18 cellular contexts compared by ENCODE assay signal in genomic region chrX:103637604-103638338, GRCh38. TPM values are rescaled to one million over a fixed set of nuclear protein-coding genes. Genes with fewer than 3 reads are reported as not detected.
DNase-seq lines count a peak whose midpoint lies in the region; ATAC-seq and TF ChIP-seq lines count a peak whose summit lies in the region.
"Had no signal": no experiment of that assay in that cellular context is flagged by ENCODE, and none has a peak within 500 bp of the region (broad histone marks: within the 10 kb centered on the region; RNA-seq: fewer than 3 reads in every experiment).

No MANE protein-coding gene starts in this region.

- H2AFZ ChIP-seq in PC-3 (ENCODE audit: low read length) = no peak overlapping the region

- no peak overlapping the region for H3K4me3 Mint-ChIP-seq in stimulated activated naive CD8-positive, alpha-beta T cell treated with anti-CD3 and anti-CD28 coated beads, Interleukin-15, amount 100 ng/mL, for 72 hours
- H3K4me3 Mint-ChIP-seq: CD4-positive, alpha-beta T cell had no signal

- peak overlapping the region; percentile 0; the same call in 1 of the 2 replicates for H3K4me3 ChIP-seq in PC-3 (ENCODE audit: low read length)
- H3K4me3 ChIP-seq: adrenal gland, left lung, mucosa of descending colon, SK-N-MC had no signal

- H3K27ac Mint-ChIP-seq in stimulated activated naive CD8-positive, alpha-beta T cell treated with anti-CD3 and anti-CD28 coated beads, Interleukin-15, amount 100 ng/mL, for 72 hours = no peak overlapping the region
- H3K27ac Mint-ChIP-seq: CD4-positive, alpha-beta T cell had no signal

- H3K27ac ChIP-seq in PC-3 (ENCODE audit: low read length) (peak overlapping the region; percentile 91), epithelial cell of prostate (peak overlapping the region; percentile 79), RWPE1 (no peak overlapping the region)
- H3K27ac ChIP-seq: adrenal gland, left lung, SK-N-MC had no signal

- intact Hi-C loops in PC-3 (cut with micrococcal nuclease) = loop anchor here (2.0 to 5.0 kb wide), 3 partner anchors 19 to 49 kb away; partner anchors contain the start of gene MORF4L2

- H3K4me2 ChIP-seq in PC-3 (ENCODE audit: low read length) = peak overlapping the region; percentile 72

- no peaks in the 10 kb centered on the region for H3K9me3 Mint-ChIP-seq in stimulated activated naive CD8-positive, alpha-beta T cell treated with anti-CD3 and anti-CD28 coated beads, Interleukin-15, amount 100 ng/mL, for 72 hours
- H3K9me3 Mint-ChIP-seq: CD4-positive, alpha-beta T cell had no signal

- no peak for DNase-seq in stimulated activated naive CD8-positive, alpha-beta T cell treated with anti-CD3 and anti-CD28 coated beads, Interleukin-15, Interleukin-2, amounts not matched to agents 100 U/mL and 50 U/mL, for 24 hours
- DNase-seq in stimulated activated naive CD8-positive, alpha-beta T cell treated with anti-CD3 and anti-CD28 coated beads, Interleukin-15, amount 100 ng/mL, for 72 hours = no peak
- DNase-seq in PC-3 (peak; percentile 89), epithelial cell of prostate (ENCODE audit: low read depth, low spot score) (peak; percentile 26), SHP77 treated with DMSO at 0.1 percent for 48 hours (lab: John Stamatoyannopoulos, UW) (no peak), NCI-H748 (lab: John Stamatoyannopoulos, UW; ENCODE audit: unreplicated experiment) (no peak), RWPE1 (ENCODE audit: low spot score) (no peak)
- DNase-seq: activated CD4-positive, CD25-positive, alpha-beta regulatory T cell treated with anti-CD3 and anti-CD28 coated beads, Interleukin-2, amount 50 U/mL, for 72 hours; adrenal gland; CD4-positive, alpha-beta T cell; DND-41; left lung; mucosa of descending colon; NCI-H2107; NCI-H774; OCI-M1 had no signal

- H3K9me3 ChIP-seq in PC-3 (ENCODE audit: low read length) = no peaks in the 10 kb centered on the region
- H3K9me3 ChIP-seq: adrenal gland, left lung, mucosa of descending colon had no signal

- H3K36me3 ChIP-seq in PC-3 (ENCODE audit: low read depth, low read length) = no peaks in the 10 kb centered on the region
- H3K36me3 ChIP-seq: adrenal gland, left lung had no signal

- BruUV-seq in PC-3 (replicated peaks; lab: Mats Ljungman, UMichigan) = TSS peak; percentile 46

- H3K27me3 Mint-ChIP-seq in stimulated activated naive CD8-positive, alpha-beta T cell treated with anti-CD3 and anti-CD28 coated beads, Interleukin-15, amount 100 ng/mL, for 72 hours = no peaks in the 10 kb centered on the region

- no peaks in the 10 kb centered on the region for H3K9me2 ChIP-seq in PC-3 (replicated peaks; ENCODE audit: low read length)

- no peaks in the 10 kb centered on the region for H3K4me1 Mint-ChIP-seq in stimulated activated naive CD8-positive, alpha-beta T cell treated with anti-CD3 and anti-CD28 coated beads, Interleukin-15, amount 100 ng/mL, for 72 hours

- peaks cover 60% of the 10 kb centered on the region for H3K4me1 ChIP-seq in PC-3 (ENCODE audit: insufficient read depth, low read length)
- H3K4me1 ChIP-seq: adrenal gland, left lung had no signal

- peak overlapping the region; percentile 81 for H3K9ac ChIP-seq in PC-3 (ENCODE audit: low read length)

- TF ChIP-seq CTCF in PC-3 (conservative IDR thresholded peaks at IDR 0.05; ENCODE audit: low read depth, low read length) (no peak), RWPE1 (conservative IDR thresholded peaks at IDR 0.05; ENCODE audit: low read depth) (no peak)

- POLR2A ChIA-PET in PC-3 (lab: Charles Lee; ENCODE audit: unreplicated experiment) (no interaction called here), RWPE1 (lab: Yijun Ruan, JAX; ENCODE audit: low non-redundant PET) (no interaction called here)

- H3F3A ChIP-seq in PC-3 (ENCODE audit: low read length, unreplicated experiment) = no peaks in the 10 kb centered on the region

- CTCF ChIA-PET in PC-3 (lab: Charles Lee) (interaction anchor here (0.7 kb wide), 1 partner anchor 8 kb away, joined by 8 read pairs; no protein-coding TSS in a partner anchor), RWPE1 (lab: Yijun Ruan, JAX) (no interaction called here)

- no peaks in the 10 kb centered on the region for H3K27me3 ChIP-seq in PC-3 (ENCODE audit: low read length)
- H3K27me3 ChIP-seq: adrenal gland, left lung had no signal

- no peaks in the 10 kb centered on the region for H3K79me2 ChIP-seq in PC-3 (ENCODE audit: low read length)

- peak; percentile 76 for ATAC-seq in stimulated activated naive CD8-positive, alpha-beta T cell treated with anti-CD3 and anti-CD28 coated beads, Interleukin-15, Interleukin-2, amounts not matched to agents 100 U/mL and 50 U/mL, for 24 hours
- ATAC-seq in stimulated activated naive CD8-positive, alpha-beta T cell treated with anti-CD3 and anti-CD28 coated beads, Interleukin-15, amount 100 ng/mL, for 72 hours = no peak
- ATAC-seq in PC-3 (peak; percentile 91), esophagus mucosa (no peak)
- ATAC-seq: mucosa of descending colon had no signal

- no peaks in the 10 kb centered on the region for H4K20me1 ChIP-seq in PC-3 (ENCODE audit: low read length)

RNA-seq across cellular contexts. Expression of gene TCEAL1, which starts 9.0 kb away (rescaled TPM):
- total RNA-seq in PC-3 (2014; rRNA removed) = 22.8 and 26.3 TPM in 2 replicates
- total RNA-seq in esophagus mucosa = 6.1 TPM

RNA-seq across cellular contexts. Expression of gene TCEAL3, which starts 30.0 kb away (rescaled TPM):
- total RNA-seq in PC-3 (2014; rRNA removed) = 18.3 and 21.1 TPM in 2 replicates
- total RNA-seq in esophagus mucosa = 2.9 TPM

RNA-seq across cellular contexts. Expression of gene MORF4L2, which starts 48.7 kb away (rescaled TPM):
- 349 and 414 TPM in 2 replicates for total RNA-seq in PC-3 (2014; rRNA removed)
- 166 TPM for total RNA-seq in esophagus mucosa

RNA-seq across cellular contexts. Expression of gene TCEAL4, which starts 52.5 kb away (rescaled TPM):
- 29.8 and 40.8 TPM in 2 replicates for total RNA-seq in PC-3 (2014; rRNA removed)
- 25.7 TPM for total RNA-seq in esophagus mucosa

Comparison
In these comparisons a context has a peak if more than half of its experiments do, and no peak if none do; other contexts are left out.
1. ATAC-seq: peak in stimulated activated naive CD8-positive, alpha-beta T cell treated with anti-CD3 and anti-CD28 coated beads, Interleukin-15, Interleukin-2, amounts not matched to agents 100 U/mL and 50 U/mL, for 24 hours (single experiment) and PC-3 (single experiment); none in stimulated activated naive CD8-positive, alpha-beta T cell treated with anti-CD3 and anti-CD28 coated beads, Interleukin-15, amount 100 ng/mL, for 72 hours (single experiment) and esophagus mucosa (single experiment).
2. DNase-seq: peak in PC-3 (single experiment) and epithelial cell of prostate (single experiment); none in stimulated activated naive CD8-positive, alpha-beta T cell treated with anti-CD3 and anti-CD28 coated beads, Interleukin-15, Interleukin-2, amounts not matched to agents 100 U/mL and 50 U/mL, for 24 hours (single experiment), stimulated activated naive CD8-positive, alpha-beta T cell treated with anti-CD3 and anti-CD28 coated beads, Interleukin-15, amount 100 ng/mL, for 72 hours (0 of 2), SHP77 treated with DMSO at 0.1 percent for 48 hours (single experiment), NCI-H748 (single experiment) and RWPE1 (single experiment).